In genomic region chr13:48146636-48147035, GRCh38 we compare ENCODE assay signal across 27 cellular contexts. TPM values are rescaled to one million over a fixed set of nuclear protein-coding genes. Genes with fewer than 3 reads are reported as not detected.
DNase-seq lines count a peak whose midpoint lies in the region; ATAC-seq, FAIRE-seq and TF ChIP-seq lines count a peak whose summit lies in the region.
"Had no signal": no experiment of that assay in that cellular context is flagged by ENCODE, and none has a peak within 500 bp of the region (broad histone marks: within the 10 kb centered on the region; RNA-seq: fewer than 3 reads in every experiment).

No MANE protein-coding gene starts in this region.

- POLR2A ChIA-PET in HepG2 (lab: Yijun Ruan, JAX) = no interaction called here
- POLR2A ChIA-PET in K562 (lab: Yijun Ruan, JAX) = no interaction called here

- H3K36me3 Mint-ChIP-seq in GM23338 (ENCODE audit: low read depth) = no peaks in the 10 kb centered on the region; the same call in 2 of the 3 replicates
- H3K36me3 Mint-ChIP-seq: CD8-positive, alpha-beta T cell had no signal

- H3K27me3 ChIP-seq in HepG2 (ENCODE audit: control insufficient read depth in 1 of 2, insufficient read depth in 2 of 2, low read length in 2 of 2) (no peaks in the 10 kb centered on the region), right lobe of liver (no peaks in the 10 kb centered on the region), K562 (ENCODE audit: control insufficient read depth in 2 of 2, insufficient read depth in 2 of 2, low read length in 2 of 2) (no peaks in the 10 kb centered on the region), GM23338 (ENCODE audit: insufficient read depth) (no peaks in the 10 kb centered on the region)
- H3K27me3 ChIP-seq: BE2C, BLaER1 had no signal

- H3K9ac ChIP-seq in HepG2 (ENCODE audit: insufficient read depth, low read depth, low read length) (no peak overlapping the region), K562 (ENCODE audit: insufficient read depth in 1 of 2, low read depth in 2 of 2, low read length in 2 of 2) (no peak overlapping the region)
- H3K9ac ChIP-seq: BLaER1 had no signal

- ATAC-seq in HepG2 = no peak
- ATAC-seq in right lobe of liver = no peak
- no peak for ATAC-seq in K562
- no peak for ATAC-seq in GM23338
- ATAC-seq: CD8-positive, alpha-beta T cell; GM12878 had no signal

- H3K27ac ChIP-seq in HepG2 (ENCODE audit: extremely low read length, insufficient read depth, low read length) = no peak overlapping the region
- H3K27ac ChIP-seq in right lobe of liver = no peak overlapping the region
- no peak overlapping the region for H3K27ac ChIP-seq in K562 (ENCODE audit: extremely low read depth, low read depth, low read length)
- H3K27ac ChIP-seq in GM23338 (ENCODE audit: low read depth) = no peak overlapping the region
- H3K27ac ChIP-seq: BLaER1 had no signal

- H3K9me3 ChIP-seq in HepG2 (ENCODE audit: low read length) (no peaks in the 10 kb centered on the region), right lobe of liver (no peaks in the 10 kb centered on the region), K562 (replicated peaks; ENCODE audit: control insufficient read depth, insufficient read depth, low read depth, low read length) (no peaks in the 10 kb centered on the region)
- H3K9me3 ChIP-seq: BE2C, BLaER1, Caco-2 had no signal

- no peak for FAIRE-seq in HepG2 (lab: Jason Lieb, UNC)
- no peak for FAIRE-seq in K562 (lab: Jason Lieb, UNC)
- FAIRE-seq: A204.1, D721Med, GM12878, GM12892, GM18507 had no signal

- TF ChIP-seq CTCF in HepG2 (CRISPR knock-in tag; IDR thresholded peaks at IDR 0.05) (no peak), right lobe of liver (IDR thresholded peaks at IDR 0.05) (no peak), K562 (IDR thresholded peaks at IDR 0.05 in 2 of 3, conservative IDR thresholded peaks at IDR 0.05 in 1 of 3; ENCODE audit: insufficient read depth in 2 of 3, low read depth in 1 of 3, low read length in 3 of 3) (no peak), GM23338 (conservative IDR thresholded peaks at IDR 0.05; ENCODE audit: low read depth in 2 of 2) (no peak)

- CTCF ChIA-PET in HepG2 (lab: Yijun Ruan, JAX; ENCODE audit: low intra/inter-chr PET ratio, low total read pairs) (no interaction called here), K562 (lab: Yijun Ruan, JAX; ENCODE audit: low intra/inter-chr PET ratio) (no interaction called here)

- no peak overlapping the region for H3K4me3 ChIP-seq in HepG2 (replicated peaks in 1 of 3; ENCODE audit: insufficient read depth in 1 of 3, low read depth in 2 of 3, low read length in 3 of 3)
- H3K4me3 ChIP-seq in right lobe of liver = no peak overlapping the region
- H3K4me3 ChIP-seq in K562 = no peak overlapping the region
- no peak overlapping the region for H3K4me3 ChIP-seq in GM23338
- H3K4me3 ChIP-seq: BLaER1, GM12878 had no signal

- H3K9me3 Mint-ChIP-seq in GM23338 = peaks cover 3% of the 10 kb centered on the region; the same call in 2 of the 3 replicates

- H3K36me3 ChIP-seq in HepG2 (replicated peaks in 1 of 2; ENCODE audit: control insufficient read depth in 1 of 2, insufficient read depth in 2 of 2, low read length in 2 of 2) = no peaks in the 10 kb centered on the region
- no peaks in the 10 kb centered on the region for H3K36me3 ChIP-seq in right lobe of liver
- no peaks in the 10 kb centered on the region for H3K36me3 ChIP-seq in K562 (ENCODE audit: control insufficient read depth, insufficient read depth, low read length)
- H3K36me3 ChIP-seq in GM23338 (ENCODE audit: insufficient read depth) = no peaks in the 10 kb centered on the region
- H3K36me3 ChIP-seq: BE2C, BLaER1 had no signal

- no peak overlapping the region for H2AFZ ChIP-seq in HepG2 (ENCODE audit: low read length)
- H2AFZ ChIP-seq in K562 (ENCODE audit: low read depth, low read length) = no peak overlapping the region
- H2AFZ ChIP-seq in GM23338 = no peak overlapping the region

- TF ChIP-seq EP300 in HepG2 (IDR thresholded peaks at IDR 0.05; ENCODE audit: low read depth in 2 of 2, low read length in 2 of 2) = no peak
- TF ChIP-seq EP300 in HepG2 (CRISPR knock-in tag; IDR thresholded peaks at IDR 0.05; ENCODE audit: borderline replicate concordance) = no peak
- TF ChIP-seq EP300 in K562 (IDR thresholded peaks at IDR 0.05; ENCODE audit: low read length) = no peak

- in situ Hi-C loops in HepG2 (cut with HindIII; ENCODE audit: extremely low pct_ligation_motif_present, low pct_unique_long_range_greater_than_20kb) = loop anchor here (25.0 kb wide), 1 partner anchor 616 kb away; no protein-coding TSS in a partner anchor
- in situ Hi-C loops in K562 (cut with MboI) = no loop called here

- DNase-seq in HepG2 (ENCODE audit: low spot score) (no peak), right lobe of liver (no peak), K562 (ENCODE audit: extremely low read depth in 1 of 4, low spot score in 3 of 4) (no peak), DMS 273 (lab: John Stamatoyannopoulos, UW; ENCODE audit: unreplicated experiment) (no peak), GM23338 (ENCODE audit: low spot score) (no peak)
- DNase-seq: 8988T; ACHN; BE2C; C1 segment of cervical spinal cord; Caco-2; Calu3; CD4-positive, alpha-beta T cell; CD8-positive, alpha-beta T cell; DMS 273 treated with DMSO at 0.1 percent for 48 hours; DMS153; DMS53; DMS79; DND-41; EL; GDM1 had no signal

- H3F3A ChIP-seq in GM23338 (replicated peaks; ENCODE audit: low read depth) = no peaks in the 10 kb centered on the region

- no peaks in the 10 kb centered on the region for H3K9me2 ChIP-seq in GM23338 (ENCODE audit: insufficient read depth)

- H3K4me3 Mint-ChIP-seq in GM23338 = no peak overlapping the region
- H3K4me3 Mint-ChIP-seq: CD14-positive monocyte; CD4-positive, alpha-beta T cell; CD8-positive, alpha-beta T cell had no signal

- H3K79me2 ChIP-seq in HepG2 (ENCODE audit: insufficient read depth, low read length) (no peaks in the 10 kb centered on the region), K562 (ENCODE audit: control insufficient read depth, insufficient read depth, low read length) (no peaks in the 10 kb centered on the region), GM23338 (replicated peaks; ENCODE audit: insufficient read depth) (no peaks in the 10 kb centered on the region)

- H4K20me1 ChIP-seq in HepG2 (ENCODE audit: insufficient read depth, low read length) (no peaks in the 10 kb centered on the region), K562 (replicated peaks; ENCODE audit: control insufficient read depth, insufficient read depth, low read length) (no peaks in the 10 kb centered on the region), GM23338 (replicated peaks; ENCODE audit: insufficient read depth) (no peaks in the 10 kb centered on the region)
- H4K20me1 ChIP-seq: BLaER1 had no signal

- intact Hi-C loops in HepG2 (cut with micrococcal nuclease; ENCODE audit: unreplicated experiment) = no loop called here
- intact Hi-C loops in right lobe of liver (cut with DNase I) = no loop called here
- intact Hi-C loops in K562 (cut with micrococcal nuclease) = no loop called here

- no peaks in the 10 kb centered on the region for H3K4me1 Mint-ChIP-seq in GM23338

- TF ChIP-seq POLR2A in HepG2 (IDR thresholded peaks at IDR 0.05; ENCODE audit: insufficient read depth in 1 of 2, low read depth in 2 of 2, low read length in 2 of 2) = no peak
- TF ChIP-seq POLR2A in right lobe of liver (IDR thresholded peaks at IDR 0.05) = no peak
- TF ChIP-seq POLR2A in K562 (conservative IDR thresholded peaks at IDR 0.05) = no peak

- TF ChIP-seq RAD21 in HepG2 (CRISPR knock-in tag; IDR thresholded peaks at IDR 0.05) = no peak
- no peak for TF ChIP-seq RAD21 in K562 (CRISPR knock-in tag; conservative IDR thresholded peaks at IDR 0.05 in 1 of 2, IDR thresholded peaks at IDR 0.05 in 1 of 2)

- peaks cover 2% of the 10 kb centered on the region for H3K27me3 Mint-ChIP-seq in GM23338 (ENCODE audit: insufficient read depth, low read depth, poor library complexity)
- H3K27me3 Mint-ChIP-seq: CD4-positive, alpha-beta T cell had no signal

- no peak overlapping the region for H3K4me2 ChIP-seq in HepG2 (ENCODE audit: low read depth, low read length)
- no peak overlapping the region for H3K4me2 ChIP-seq in K562 (ENCODE audit: insufficient read depth, low read length)
- H3K4me2 ChIP-seq in GM23338 = no peak overlapping the region
- H3K4me2 ChIP-seq: BLaER1 had no signal

- peaks cover 15% of the 10 kb centered on the region for H3K4me1 ChIP-seq in HepG2 (ENCODE audit: insufficient read depth, low read length)
- H3K4me1 ChIP-seq in right lobe of liver = no peaks in the 10 kb centered on the region
- no peaks in the 10 kb centered on the region; a peak in 1 of 5 replicates for H3K4me1 ChIP-seq in K562 (replicated peaks in 1 of 2; ENCODE audit: control insufficient read depth in 2 of 2, insufficient read depth in 2 of 2, low read length in 2 of 2)
- H3K4me1 ChIP-seq in GM23338 (ENCODE audit: insufficient read depth) = no peaks in the 10 kb centered on the region
- H3K4me1 ChIP-seq: BE2C, Caco-2 had no signal

- no peak overlapping the region for H3K27ac Mint-ChIP-seq in GM23338
- H3K27ac Mint-ChIP-seq: CD4-positive, alpha-beta T cell had no signal

- no peaks in the 10 kb centered on the region for H3K9me1 ChIP-seq in K562 (ENCODE audit: control insufficient read depth, insufficient read depth, low read length)

- BruUV-seq in HepG2 (replicated peaks; lab: Mats Ljungman, UMichigan) = no TSS peak
- no TSS peak for BruUV-seq in K562 (replicated peaks; lab: Mats Ljungman, UMichigan)

- 70% methylated on average over 2 of the region's 2 CpGs for WGBS in HepG2 (ENCODE audit: low lambda C conversion rate)
- 100% methylated on average over 2 of the region's 2 CpGs for WGBS in right lobe of liver (ENCODE audit: insufficient coverage, low coverage, low lambda C conversion rate, missing lambda C conversion rate)
- 42% methylated on average over 2 of the region's 2 CpGs for WGBS in K562 (ENCODE audit: insufficient coverage, low coverage, missing lambda C conversion rate)

RNA-seq across cellular contexts. Expression of gene MED4, which starts 51.7 kb away (rescaled TPM):
- 57.8 and 82.8 TPM in 2 replicates for total RNA-seq in HepG2 (2016; rRNA removed; fragmentation: Illumina TruSeq; extraction: Trizol)
- 50.9 and 51.4 TPM in 2 replicates for total RNA-seq in HepG2 (2016; cell fraction: cytosol; rRNA removed; fragmentation: Illumina TruSeq; extraction: Trizol; ENCODE audit: low read depth)
- 62.2 and 83.7 TPM in 2 replicates for total RNA-seq in HepG2 (2016; cell fraction: insoluble cytoplasmic fraction; rRNA removed; fragmentation: Illumina TruSeq; extraction: Trizol)
- 49.1 and 57.7 TPM in 2 replicates for total RNA-seq in HepG2 (2016; cell fraction: membrane; rRNA removed; fragmentation: Illumina TruSeq; extraction: Trizol)
- total RNA-seq in HepG2 (2016; cell fraction: nucleus; rRNA removed; fragmentation: Illumina TruSeq; extraction: Trizol) = 28.0 and 33.7 TPM in 2 replicates
- 33.6 and 49.4 TPM in 2 replicates for polyA plus RNA-seq in HepG2 (2011; rRNA removed)
- polyA plus RNA-seq in HepG2 (2011; cell fraction: cytosol; rRNA removed) = 21.6 and 27.6 TPM in 2 replicates
- polyA plus RNA-seq in HepG2 (2011; cell fraction: nucleus; rRNA removed) = 8.4 and 10.6 TPM in 2 replicates
- polyA plus RNA-seq in HepG2 (2012) = 30.8 and 45.7 TPM in 2 replicates
- polyA plus RNA-seq in HepG2 (2016; cell fraction: cytosol; fragmentation: Illumina TruSeq; extraction: Trizol; ENCODE audit: low read depth) = 27.1 and 27.6 TPM in 2 replicates
- polyA plus RNA-seq in HepG2 (2016; cell fraction: insoluble cytoplasmic fraction; fragmentation: Illumina TruSeq; extraction: Trizol; ENCODE audit: low read depth) = 122 and 132 TPM in 2 replicates
- polyA plus RNA-seq in HepG2 (2016; cell fraction: membrane; fragmentation: Illumina TruSeq; extraction: Trizol; ENCODE audit: low read depth) = 34.6 and 41.1 TPM in 2 replicates
- 59.2 and 62.6 TPM in 2 replicates for polyA plus RNA-seq in HepG2 (2016; cell fraction: nucleus; fragmentation: Illumina TruSeq; extraction: Trizol; ENCODE audit: insufficient read depth, low read depth)
- polyA minus RNA-seq in HepG2 (2011; rRNA and poly(A)+ RNA removed; ENCODE audit: low replicate concordance) = 17.9 and 19.3 TPM in 2 replicates
- 12.6 and 15.2 TPM in 2 replicates for polyA minus RNA-seq in HepG2 (2011; cell fraction: cytosol; rRNA and poly(A)+ RNA removed)
- 21.5 and 24.7 TPM in 2 replicates for polyA minus RNA-seq in HepG2 (2011; cell fraction: nucleus; rRNA and poly(A)+ RNA removed)
- total RNA-seq in right lobe of liver = 10 to 100 TPM; 15.1 to 22.5 (median 20.7) TPM
- 5.6 and 20.3 TPM in 2 replicates for total RNA-seq in K562 (2011; cell fraction: chromatin; rRNA removed; ENCODE audit: low replicate concordance)
- 5.7 and 7.8 TPM in 2 replicates for total RNA-seq in K562 (2011; cell fraction: nucleolus; rRNA removed)
- 10.4 and 21.2 TPM in 2 replicates for total RNA-seq in K562 (2011; cell fraction: nucleoplasm; rRNA removed)
- total RNA-seq in K562 (2014; rRNA removed) = 22.2 and 24.5 TPM in 2 replicates
- total RNA-seq in K562 (2014; rRNA removed; fragmentation: Illumina TruSeq; extraction: Trizol) = 35.7 and 45.1 TPM in 2 replicates
- total RNA-seq in K562 (2015; rRNA removed; fragmentation: Illumina TruSeq; extraction: Trizol) = 33.8 and 35.2 TPM in 2 replicates
- total RNA-seq in K562 (2021) = 29.9 and 34.1 TPM in 2 replicates
- 61.5 and 80.8 TPM in 2 replicates for polyA plus RNA-seq in K562 (2011; rRNA removed)
- polyA plus RNA-seq in K562 (2011; cell fraction: cytosol; rRNA removed) = 22.5 and 37.4 TPM in 2 replicates
- 11.1 and 16.6 TPM in 2 replicates for polyA plus RNA-seq in K562 (2011; cell fraction: nucleus; rRNA removed)
- polyA plus RNA-seq in K562 (2012) = 25.7 and 37.5 TPM in 2 replicates
- polyA plus RNA-seq in K562 (2014; fragmentation: Illumina TruSeq; extraction: Trizol) = 59.6 and 63.6 TPM in 2 replicates
- 10 to 100 TPM; 73.5 to 87.3 TPM for polyA plus RNA-seq in K562 (2014; fragmentation: Nextera tagmentation; extraction: Ambion mirVana)
- 55.3 and 58.3 TPM in 2 replicates for polyA plus RNA-seq in K562 (2014; rRNA removed)
- polyA minus RNA-seq in K562 (2011; rRNA and poly(A)+ RNA removed) = 26.2 and 26.9 TPM in 2 replicates
- polyA minus RNA-seq in K562 (2011; cell fraction: cytosol; rRNA and poly(A)+ RNA removed) = 11.5 and 20.2 TPM in 2 replicates
- polyA minus RNA-seq in K562 (2011; cell fraction: nucleus; rRNA and poly(A)+ RNA removed) = 4.2 and 12.6 TPM in 2 replicates
- 29.0 and 38.8 TPM in 2 replicates for total RNA-seq in GM23338 (2014; rRNA removed; shearing (Covaris generic))
- polyA plus RNA-seq in GM23338 (2016; fragmentation: Nextera tagmentation; extraction: Ambion mirVana) = 80.6 and 92.5 TPM in 2 replicates
